Comparison of ENCODE assay signal across 16 cellular contexts in the genomic region with DNA sequence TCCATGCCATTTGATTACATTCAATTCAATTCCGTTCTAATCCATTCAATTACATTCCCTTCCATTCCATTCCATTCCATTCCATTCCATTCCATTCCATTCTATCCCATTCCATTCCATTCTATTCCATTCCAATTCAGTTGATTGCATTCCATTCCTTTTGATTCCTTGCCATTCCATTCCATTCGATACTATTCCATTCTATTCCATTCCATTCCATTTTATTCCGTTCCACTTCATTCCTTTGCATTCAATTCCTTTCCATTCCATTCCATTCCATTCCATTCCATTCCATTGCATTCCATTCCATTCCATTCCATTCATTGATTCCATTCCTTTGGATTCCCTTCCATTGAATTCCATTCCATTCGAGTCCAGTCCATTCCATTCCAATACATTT.
DNase-seq lines count a peak whose midpoint lies in the region; ATAC-seq, FAIRE-seq and TF ChIP-seq lines count a peak whose summit lies in the region.
"Had no signal": no experiment of that assay in that cellular context is flagged by ENCODE, and none has a peak within 500 bp of the region (broad histone marks: within the 10 kb centered on the region; RNA-seq: fewer than 3 reads in every experiment).

No MANE protein-coding gene starts in this region.

- H3K79me2 ChIP-seq in K562 (ENCODE audit: control insufficient read depth, insufficient read depth, low read length), result no peaks in the 10 kb centered on the region

- H3K27me3 ChIP-seq in K562 (ENCODE audit: control insufficient read depth in 2 of 2, insufficient read depth in 2 of 2, low read length in 2 of 2) (no peaks in the 10 kb centered on the region), iPS-20b (ENCODE audit: insufficient read depth, low read length) (no peaks in the 10 kb centered on the region), aorta (ENCODE audit: control insufficient read depth in 1 of 2, insufficient read depth in 2 of 2, low read length in 1 of 2) (no peaks in the 10 kb centered on the region)

- H4K20me1 ChIP-seq in K562 (replicated peaks; ENCODE audit: control insufficient read depth, insufficient read depth, low read length), result no peaks in the 10 kb centered on the region

- CTCF ChIA-PET in HEK293T (lab: Yijun Ruan, JAX), result no interaction called here
- CTCF ChIA-PET in K562 (lab: Yijun Ruan, JAX; ENCODE audit: low intra/inter-chr PET ratio), result no interaction called here

- no peak overlapping the region for H3K4me3 ChIP-seq in K562
- peak overlapping the region; percentile 1; the same call in 1 of the 2 replicates for H3K4me3 ChIP-seq in iPS-20b (ENCODE audit: low read length)
- H3K4me3 ChIP-seq in aorta (ENCODE audit: low read length in 2 of 2), result no peak overlapping the region
- H3K4me3 ChIP-seq: GM12878, GM23248 had no signal

- DNase-seq in HEK293T (ENCODE audit: extremely low spot score), result no peak
- DNase-seq in K562 (ENCODE audit: extremely low read depth in 1 of 4, low spot score in 3 of 4), result no peak
- no peak for DNase-seq in aorta
- DNase-seq in activated gamma-delta T cell treated with Interleukin-2 at 50 U/mL for 16 hours, result no peak
- DNase-seq in dedifferentiated amniotic fluid mesenchymal stem cell (ENCODE audit: extremely low spot score), result no peak
- no peak for DNase-seq in NCI-H526 (lab: John Stamatoyannopoulos, UW)
- DNase-seq: CD4-positive, alpha-beta memory T cell; DMS79; GM23248; H9 had no signal

- H3K4me1 ChIP-seq in K562 (replicated peaks in 1 of 2; ENCODE audit: control insufficient read depth in 2 of 2, insufficient read depth in 2 of 2, low read length in 2 of 2), result no peaks in the 10 kb centered on the region
- no peaks in the 10 kb centered on the region for H3K4me1 ChIP-seq in iPS-20b (ENCODE audit: insufficient read depth, low read length)
- H3K4me1 ChIP-seq in aorta (ENCODE audit: control insufficient read depth in 1 of 2, insufficient read depth in 2 of 2, low read length in 2 of 2), result no peaks in the 10 kb centered on the region

- no peak overlapping the region for H2AFZ ChIP-seq in K562 (ENCODE audit: low read depth, low read length)
- H2AFZ ChIP-seq: GM23248 had no signal

- 0% methylated on average over 4 of the region's 4 CpGs for WGBS in K562 (ENCODE audit: insufficient coverage, low coverage, missing lambda C conversion rate)
- WGBS in aorta, 2 donors, result 52 to 57% methylated on average over 4 of the region's 4 CpGs

- no peaks in the 10 kb centered on the region; the same call in 1 of the 2 replicates for H3K9me3 ChIP-seq in K562 (replicated peaks; ENCODE audit: control insufficient read depth, insufficient read depth, low read depth, low read length)
- H3K9me3 ChIP-seq in iPS-20b (ENCODE audit: insufficient read depth, low read depth, low read length), result no peaks in the 10 kb centered on the region; the same call in 1 of the 2 replicates
- H3K9me3 ChIP-seq in aorta (ENCODE audit: control insufficient read depth, low read length), result peaks cover 36% of the 10 kb centered on the region

- H3K36me3 ChIP-seq in K562 (ENCODE audit: control insufficient read depth, insufficient read depth, low read length) (no peaks in the 10 kb centered on the region), iPS-20b (ENCODE audit: insufficient read depth, low read depth, low read length) (no peaks in the 10 kb centered on the region), aorta (ENCODE audit: control insufficient read depth in 1 of 2, insufficient read depth in 2 of 2, low read length in 1 of 2) (no peaks in the 10 kb centered on the region)

- H3K9ac ChIP-seq in K562 (ENCODE audit: insufficient read depth in 1 of 2, low read depth in 2 of 2, low read length in 2 of 2) (no peak overlapping the region), iPS-20b (ENCODE audit: low read depth, low read length) (no peak overlapping the region)
- H3K9ac ChIP-seq: GM23248 had no signal

- POLR2A ChIA-PET in HEK293T (lab: Yijun Ruan, JAX), result no interaction called here
- POLR2A ChIA-PET in K562 (lab: Yijun Ruan, JAX), result no interaction called here

- TF ChIP-seq CTCF in K562 (IDR thresholded peaks at IDR 0.05 in 2 of 3, conservative IDR thresholded peaks at IDR 0.05 in 1 of 3; ENCODE audit: insufficient read depth in 2 of 3, low read depth in 1 of 3, low read length in 3 of 3), result no peak

- no peaks in the 10 kb centered on the region for H3K9me1 ChIP-seq in K562 (ENCODE audit: control insufficient read depth, insufficient read depth, low read length)

- H3K4me2 ChIP-seq in K562 (ENCODE audit: insufficient read depth, low read length), result no peak overlapping the region

- TF ChIP-seq POLR2A in K562 (conservative IDR thresholded peaks at IDR 0.05), result no peak

- no peak for ATAC-seq in K562
- ATAC-seq in aorta (ENCODE audit: low FRiP score), result peak; percentile 0
- ATAC-seq: GM12878 had no signal

- BruUV-seq in K562 (replicated peaks; lab: Mats Ljungman, UMichigan), result no TSS peak

- in situ Hi-C loops in K562 (cut with MboI), result no loop called here

- TF ChIP-seq EP300 in K562 (IDR thresholded peaks at IDR 0.05; ENCODE audit: low read length), result no peak

- FAIRE-seq in K562 (lab: Jason Lieb, UNC), result no peak
- FAIRE-seq: A204.1, GM12878, GM18507, HTR-8/SVneo had no signal

- no peak for TF ChIP-seq RAD21 in K562 (CRISPR knock-in tag; conservative IDR thresholded peaks at IDR 0.05 in 1 of 2, IDR thresholded peaks at IDR 0.05 in 1 of 2)

- intact Hi-C loops in K562 (cut with micrococcal nuclease), result no loop called here
- intact Hi-C loops in aorta (cut with DNase I), result no loop called here

- H3K27ac ChIP-seq in K562 (ENCODE audit: extremely low read depth, low read depth, low read length) (no peak overlapping the region), iPS-20b (ENCODE audit: low read length) (no peak overlapping the region), aorta (ENCODE audit: low read depth in 1 of 2, low read length in 2 of 2) (no peak overlapping the region)
- H3K27ac ChIP-seq: C4-2B, GM23248 had no signal

TF ChIP-seq in HEK293T, 16 proteins besides CTCF, POLR2A, EP300 and RAD21:
- TF ChIP-seq SP1 (IDR thresholded peaks at IDR 0.05), result 0 out of 2 replicates have a peak, but pooled peaks have one; percentile 3
- no peak for TF ChIP-seq HDGF (IDR thresholded peaks at IDR 0.05; ENCODE audit: borderline replicate concordance)
- TF ChIP-seq SUZ12 (IDR thresholded peaks at IDR 0.05), result no peak
TF ChIP-seq in HEK293T: peak in this region for 1.

TF ChIP-seq in K562, 482 proteins besides CTCF, POLR2A, EP300 and RAD21:
- no peak for TF ChIP-seq BACH1 (tag; IDR thresholded peaks at IDR 0.05)
- no peak for TF ChIP-seq ZNF507 (tag; conservative IDR thresholded peaks at IDR 0.05)
- TF ChIP-seq ZNF140 (CRISPR knock-in tag; IDR thresholded peaks at IDR 0.05), result no peak
- TF ChIP-seq, protein P1, sequence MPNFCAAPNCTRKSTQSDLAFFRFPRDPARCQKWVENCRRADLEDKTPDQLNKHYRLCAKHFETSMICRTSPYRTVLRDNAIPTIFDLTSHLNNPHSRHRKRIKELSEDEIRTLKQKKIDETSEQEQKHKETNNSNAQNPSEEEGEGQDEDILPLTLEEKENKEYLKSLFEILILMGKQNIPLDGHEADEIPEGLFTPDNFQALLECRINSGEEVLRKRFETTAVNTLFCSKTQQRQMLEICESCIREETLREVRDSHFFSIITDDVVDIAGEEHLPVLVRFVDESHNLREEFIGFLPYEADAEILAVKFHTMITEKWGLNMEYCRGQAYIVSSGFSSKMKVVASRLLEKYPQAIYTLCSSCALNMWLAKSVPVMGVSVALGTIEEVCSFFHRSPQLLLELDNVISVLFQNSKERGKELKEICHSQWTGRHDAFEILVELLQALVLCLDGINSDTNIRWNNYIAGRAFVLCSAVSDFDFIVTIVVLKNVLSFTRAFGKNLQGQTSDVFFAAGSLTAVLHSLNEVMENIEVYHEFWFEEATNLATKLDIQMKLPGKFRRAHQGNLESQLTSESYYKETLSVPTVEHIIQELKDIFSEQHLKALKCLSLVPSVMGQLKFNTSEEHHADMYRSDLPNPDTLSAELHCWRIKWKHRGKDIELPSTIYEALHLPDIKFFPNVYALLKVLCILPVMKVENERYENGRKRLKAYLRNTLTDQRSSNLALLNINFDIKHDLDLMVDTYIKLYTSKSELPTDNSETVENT (CRISPR knock-in tag; IDR thresholded peaks at IDR 0.05), result no peak
- TF ChIP-seq PHTF2 (CRISPR knock-in tag; IDR thresholded peaks at IDR 0.05), result no peak
- TF ChIP-seq CREBBP (IDR thresholded peaks at IDR 0.05; ENCODE audit: low read depth, low read length), result peak; percentile 11
